9 cellular contexts compared by ENCODE assay signal in the genomic region with DNA sequence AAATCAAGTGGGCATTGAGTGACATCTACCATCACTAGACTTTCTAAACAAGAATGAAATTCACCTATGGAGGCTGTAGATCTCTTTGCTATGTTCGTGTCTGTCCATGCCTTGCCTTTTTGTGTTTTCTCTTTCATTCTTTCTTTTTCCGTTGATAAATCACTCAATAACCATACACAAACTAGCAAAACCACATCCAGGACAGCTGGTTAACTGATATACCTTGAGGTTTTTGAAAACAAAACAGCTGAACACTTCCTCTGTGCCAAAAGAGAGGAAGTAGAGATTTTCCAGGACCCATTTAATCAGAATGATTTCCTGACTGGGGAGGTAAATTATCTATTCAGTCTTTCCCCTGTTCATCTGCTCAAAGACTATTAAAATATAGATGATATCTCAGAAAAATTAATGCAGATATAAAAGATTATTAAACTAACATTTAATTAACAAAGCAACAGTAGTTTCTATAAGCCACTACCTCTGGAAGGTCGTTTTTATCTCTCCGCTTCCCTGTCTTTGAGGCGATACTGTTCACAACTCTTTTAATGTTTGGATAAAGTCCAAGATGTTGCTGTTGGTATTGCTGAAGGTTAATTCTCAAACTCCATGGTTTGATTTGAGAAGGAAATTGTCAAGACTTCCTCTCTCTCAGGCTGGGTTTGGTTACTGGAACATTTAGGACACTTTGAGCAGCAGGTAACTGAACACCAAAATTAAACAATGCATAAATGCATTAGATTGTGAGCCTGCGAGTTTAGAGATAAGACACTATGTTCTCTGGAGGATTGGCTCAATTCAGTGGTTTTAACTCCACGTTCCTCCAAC. TPM values are rescaled to one million over a fixed set of nuclear protein-coding genes. Genes with fewer than 3 reads are reported as not detected.
DNase-seq lines count a peak whose midpoint lies in the region; ATAC-seq lines count a peak whose summit lies in the region.
"Had no signal": no experiment of that assay in that cellular context is flagged by ENCODE, and none has a peak within 500 bp of the region (broad histone marks: within the 10 kb centered on the region; RNA-seq: fewer than 3 reads in every experiment).

No MANE protein-coding gene starts in this region.

- peaks cover 73% of the 10 kb centered on the region for H3K4me1 Mint-ChIP-seq in activated T-cell treated with anti-CD3 and anti-CD28 coated beads, Interleukin-2, amount 50 U/mL, for 24 hours (ENCODE audit: low read depth)

- DNase-seq in activated T-cell treated with anti-CD3 and anti-CD28 coated beads, Interleukin-2, amount 50 U/mL, for 24 hours, result no peak
- DNase-seq in activated T-cell treated with anti-CD3 and anti-CD28 coated beads, Interleukin-2, amount 50 U/mL, for 48 hours, result no peak
- peak; percentile 70 for DNase-seq in NOMO-1 treated with DMSO at 0.1 percent for 48 hours (lab: John Stamatoyannopoulos, UW; ENCODE audit: unreplicated experiment)
- DNase-seq in renal cortical epithelial cell (ENCODE audit: low read depth), result peak; percentile 72
- DNase-seq in stimulated activated CD8-positive, alpha-beta memory T cell treated with anti-CD3 and anti-CD28 coated beads, Interleukin-4, amount 100 ng/mL, for 48 hours, result no peak
- DNase-seq in NCI-H526 treated with DMSO at 0.1 percent for 48 hours (lab: John Stamatoyannopoulos, UW), result no peak
- no peak for DNase-seq in right cardiac atrium

- H3K4me3 Mint-ChIP-seq in activated T-cell treated with anti-CD3 and anti-CD28 coated beads, Interleukin-2, amount 50 U/mL, for 24 hours, result peak overlapping the region; percentile 34
- H3K4me3 Mint-ChIP-seq: dendritic cell treated with granulocyte-macrophage colony-stimulating factor and Interleukin-4, amounts not matched to agents 40 ng/mL and 50 ng/mL, for 4 days had no signal

- no peaks in the 10 kb centered on the region for H3K27me3 ChIP-seq in right cardiac atrium (ENCODE audit: control insufficient read depth, insufficient read depth)

- no peaks in the 10 kb centered on the region for H3K9me3 ChIP-seq in right cardiac atrium (ENCODE audit: control insufficient read depth, low read length)

- H3K4me3 ChIP-seq in right cardiac atrium (ENCODE audit: low read length), result no peak overlapping the region

- intact Hi-C loops in right cardiac atrium (cut with DNase I), result no loop called here

- H3K36me3 Mint-ChIP-seq in activated T-cell treated with anti-CD3 and anti-CD28 coated beads, Interleukin-2, amount 50 U/mL, for 24 hours (ENCODE audit: low read depth), result no peaks in the 10 kb centered on the region

- peak overlapping the region; percentile 76 for H3K27ac Mint-ChIP-seq in activated T-cell treated with anti-CD3 and anti-CD28 coated beads, Interleukin-2, amount 50 U/mL, for 24 hours
- H3K27ac Mint-ChIP-seq: dendritic cell treated with granulocyte-macrophage colony-stimulating factor and Interleukin-4, amounts not matched to agents 40 ng/mL and 50 ng/mL, for 4 days had no signal

- H3K9me3 Mint-ChIP-seq in activated T-cell treated with anti-CD3 and anti-CD28 coated beads, Interleukin-2, amount 50 U/mL, for 24 hours, result no peaks in the 10 kb centered on the region
- H3K9me3 Mint-ChIP-seq: dendritic cell treated with granulocyte-macrophage colony-stimulating factor and Interleukin-4, amounts not matched to agents 40 ng/mL and 50 ng/mL, for 4 days had no signal

- WGBS in right cardiac atrium, result 22% methylated on average over 7 of the region's 7 CpGs

- no peaks in the 10 kb centered on the region for H3K4me1 ChIP-seq in right cardiac atrium (ENCODE audit: control insufficient read depth, insufficient read depth, low read length)

- H3K27ac ChIP-seq in right cardiac atrium (ENCODE audit: low read length), result no peak overlapping the region

- H3K27me3 Mint-ChIP-seq in activated T-cell treated with anti-CD3 and anti-CD28 coated beads, Interleukin-2, amount 50 U/mL, for 24 hours, result no peaks in the 10 kb centered on the region

- ATAC-seq in HG02763 (IDR thresholded peaks at IDR 0.05; ENCODE audit: unreplicated experiment) (peak; percentile 73), right cardiac atrium (no peak)

RNA-seq across cellular contexts. Expression of gene C10orf67, which starts 24.4 kb away (rescaled TPM):
- total RNA-seq in renal cortical epithelial cell (0.35 and 0.55 TPM in 2 replicates), right cardiac atrium (under 1 TPM; 0.18 to 0.66 (median 0.41) TPM)
- polyA plus RNA-seq in right cardiac atrium, result 0.27 TPM

Comparison
In these comparisons a context has a peak if more than half of its experiments do, and no peak if none do; other contexts are left out.
1. DNase-seq: peak in NOMO-1 treated with DMSO at 0.1 percent for 48 hours (single experiment) and renal cortical epithelial cell (single experiment); none in activated T-cell treated with anti-CD3 and anti-CD28 coated beads, Interleukin-2, amount 50 U/mL, for 24 hours (single experiment), activated T-cell treated with anti-CD3 and anti-CD28 coated beads, Interleukin-2, amount 50 U/mL, for 48 hours (0 of 2), stimulated activated CD8-positive, alpha-beta memory T cell treated with anti-CD3 and anti-CD28 coated beads, Interleukin-4, amount 100 ng/mL, for 48 hours (single experiment), NCI-H526 treated with DMSO at 0.1 percent for 48 hours (single experiment) and right cardiac atrium (0 of 3).